Comparison of ENCODE assay signal across 10 cellular contexts in the genomic region with DNA sequence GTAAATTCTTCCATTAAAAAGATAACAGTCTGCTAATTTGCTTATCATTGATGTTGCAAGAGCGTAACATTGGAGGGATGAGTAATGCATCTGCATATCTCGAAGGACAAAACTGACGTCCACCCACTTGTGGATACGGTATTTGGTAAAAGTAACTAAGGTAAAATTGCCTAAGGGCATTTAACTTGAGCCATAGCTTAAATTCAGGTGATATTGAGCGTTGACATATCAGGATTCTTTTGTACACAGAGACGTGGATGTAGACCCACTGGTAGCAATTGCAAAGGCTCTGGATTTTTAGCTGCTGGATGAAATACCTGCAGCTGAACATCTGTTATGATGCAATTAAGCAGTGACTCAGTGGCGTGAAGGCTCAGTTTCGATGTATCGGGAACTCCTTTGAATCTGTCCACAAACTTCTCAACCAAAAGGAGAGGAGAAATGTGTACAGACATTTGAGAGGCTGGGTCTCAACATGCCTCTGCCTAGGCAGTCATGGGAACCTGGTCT.
DNase-seq lines count a peak whose midpoint lies in the region; ATAC-seq, FAIRE-seq and TF ChIP-seq lines count a peak whose summit lies in the region.
"Had no signal": no experiment of that assay in that cellular context is flagged by ENCODE, and none has a peak within 500 bp of the region (broad histone marks: within the 10 kb centered on the region; RNA-seq: fewer than 3 reads in every experiment).

No MANE protein-coding gene starts in this region.

- peak overlapping the region; percentile 94 for H3K27ac ChIP-seq in CD4-positive, alpha-beta memory T cell (ENCODE audit: low read depth, low read length)
- peak overlapping the region; percentile 100 for H3K27ac ChIP-seq in GM12878 (ENCODE audit: control insufficient read depth, insufficient read depth)

- TF ChIP-seq POLR2A in NB4 (IDR thresholded peaks at IDR 0.05; ENCODE audit: extremely low read depth, insufficient read length) (no peak), GM12878 (IDR thresholded peaks at IDR 0.05; ENCODE audit: low read depth, low read length) (no peak)

- 92% methylated on average over 9 of the region's 9 CpGs for WGBS in GM12878 (ENCODE audit: insufficient coverage, insufficient replicate concordance, low lambda C conversion rate, missing lambda C conversion rate)

- SMC1A ChIA-PET in GM12878 (lab: Charles Lee; ENCODE audit: uncharacterized antibody, unreplicated experiment), result interaction anchor here (0.7 to 15.8 kb wide), 21 partner anchors 9 to 129 kb away, joined by 3 to 569 read pairs (median 6); no protein-coding TSS in a partner anchor

- H3K4me3 ChIP-seq in CD4-positive, alpha-beta memory T cell (ENCODE audit: low read length in 2 of 2), result no peak overlapping the region
- no peak overlapping the region for H3K4me3 ChIP-seq in NB4 (ENCODE audit: low read depth, low read length)
- peak overlapping the region; percentile 4; the same call in 1 of the 2 replicates for H3K4me3 ChIP-seq in GM12878
- no peak overlapping the region for H3K4me3 ChIP-seq in foreskin fibroblast (ENCODE audit: low read depth in 1 of 2, low read length in 2 of 2)
- H3K4me3 ChIP-seq: tibial nerve had no signal

- H3K79me2 ChIP-seq in GM12878 (ENCODE audit: control insufficient read depth, insufficient read depth, low read length), result peaks cover 100% of the 10 kb centered on the region

- peaks cover 100% of the 10 kb centered on the region for H3K4me1 ChIP-seq in CD4-positive, alpha-beta memory T cell (ENCODE audit: insufficient read depth, low read length)
- peaks cover 85% of the 10 kb centered on the region for H3K4me1 ChIP-seq in GM12878 (ENCODE audit: control insufficient read depth, insufficient read depth, low read length)

- no peak for TF ChIP-seq RAD21 in GM12878 (IDR thresholded peaks at IDR 0.05; ENCODE audit: insufficient read depth, low read depth, low read length)

- no peak for ATAC-seq in GM12878
- no peak for ATAC-seq in natural killer cell
- ATAC-seq in HG02588 (IDR thresholded peaks at IDR 0.05; ENCODE audit: unreplicated experiment), result no peak
- ATAC-seq: right cardiac atrium had no signal

- no peaks in the 10 kb centered on the region for H3K27me3 Mint-ChIP-seq in CD4-positive, alpha-beta memory T cell
- no peaks in the 10 kb centered on the region for H3K27me3 Mint-ChIP-seq in natural killer cell (ENCODE audit: low read depth in 2 of 2)

- H2AFZ ChIP-seq in GM12878 (ENCODE audit: control insufficient read depth, low read depth, low read length), result no peak overlapping the region

- H3K4me2 ChIP-seq in GM12878 (ENCODE audit: control insufficient read depth, insufficient read depth), result peak overlapping the region; percentile 97

- no peaks in the 10 kb centered on the region for H3K9me3 Mint-ChIP-seq in CD4-positive, alpha-beta memory T cell
- no peaks in the 10 kb centered on the region for H3K9me3 Mint-ChIP-seq in natural killer cell

- H3K27ac Mint-ChIP-seq in CD4-positive, alpha-beta memory T cell, result peak overlapping the region; percentile 93 to 99 (median 99)
- H3K27ac Mint-ChIP-seq in natural killer cell, result peak overlapping the region; percentile 97 to 98

- peaks cover 80 to 100% (median 93%) of the 10 kb centered on the region in 4 donors for H3K4me1 Mint-ChIP-seq in CD4-positive, alpha-beta memory T cell
- peaks cover 81 to 98% of the 10 kb centered on the region in 2 donors for H3K4me1 Mint-ChIP-seq in natural killer cell

- POLR2A ChIA-PET in CD4-positive, alpha-beta memory T cell (lab: Charles Lee; ENCODE audit: partially characterized antibody), result interaction anchor here (1.1 to 17.5 kb wide), 9 partner anchors 10 to 129 kb away, joined by 3 to 665 read pairs (median 7); no protein-coding TSS in a partner anchor
- POLR2A ChIA-PET in GM12878 (lab: Charles Lee), result interaction anchor here (0.6 to 18.4 kb wide), 10 partner anchors 12 to 79 kb away, joined by 3 to 504 read pairs (median 4); no protein-coding TSS in a partner anchor

- no peak for TF ChIP-seq EP300 in GM12878 (IDR thresholded peaks at IDR 0.05; ENCODE audit: borderline replicate concordance in 1 of 2, control insufficient read depth in 1 of 2, low read depth in 2 of 2, low read length in 2 of 2)

- CTCF ChIA-PET in CD4-positive, alpha-beta memory T cell (lab: Charles Lee; ENCODE audit: partially characterized antibody), result interaction anchor here (0.6 to 14.6 kb wide), 7 partner anchors 11 to 49 kb away, joined by 3 to 199 read pairs (median 4); no protein-coding TSS in a partner anchor
- CTCF ChIA-PET in GM12878 (lab: Yijun Ruan, JAX), result interaction anchor here (1.1 to 8.4 kb wide), 8 partner anchors 15 to 468 kb away, joined by 3 to 79 read pairs (median 6); no protein-coding TSS in a partner anchor

- no TSS peak for BruUV-seq in GM12878 (replicated peaks; lab: Mats Ljungman, UMichigan)

- no peak for FAIRE-seq in GM12878 (lab: Jason Lieb, UNC)

- in situ Hi-C loops in GM12878 (cut with MboI), result no loop called here
- in situ Hi-C loops in GM13976 (cut with MboI; ENCODE audit: low sequenced_read_pairs, unreplicated experiment), result no loop called here

- H3K9me3 ChIP-seq in CD4-positive, alpha-beta memory T cell (ENCODE audit: control insufficient read depth in 1 of 2, low read length in 2 of 2), result no peaks in the 10 kb centered on the region
- H3K9me3 ChIP-seq in GM12878 (replicated peaks; ENCODE audit: control insufficient read depth, insufficient read depth, low read length), result no peaks in the 10 kb centered on the region
- H3K9me3 ChIP-seq: tibial nerve had no signal

- no peaks in the 10 kb centered on the region for H3K36me3 ChIP-seq in CD4-positive, alpha-beta memory T cell (ENCODE audit: insufficient read depth, low read length)
- H3K36me3 ChIP-seq in GM12878 (ENCODE audit: control insufficient read depth in 2 of 2, insufficient read depth in 2 of 2, low read length in 1 of 2), result peaks cover 0 to 3% of the 10 kb centered on the region in 2 experiments; a peak in 1 of 4 replicates
- H3K36me3 ChIP-seq: tibial nerve had no signal

- TF ChIP-seq CTCF in NB4 (IDR thresholded peaks at IDR 0.05; ENCODE audit: low read depth, low read length) (no peak), GM12878 (IDR thresholded peaks at IDR 0.05 in 2 of 3, conservative IDR thresholded peaks at IDR 0.05 in 1 of 3; ENCODE audit: control insufficient read depth in 2 of 3, extremely low read depth in 1 of 3, insufficient read depth in 1 of 3, low read depth in 3 of 3, low read length in 3 of 3) (no peak), natural killer cell (IDR thresholded peaks at IDR 0.05) (no peak), foreskin fibroblast (IDR thresholded peaks at IDR 0.05; ENCODE audit: low read depth, low read length) (no peak), GM13976 (IDR thresholded peaks at IDR 0.05; ENCODE audit: borderline replicate concordance, control extremely low read depth, extremely low read depth, insufficient read depth, missing control alignments) (no peak)

- no peaks in the 10 kb centered on the region for H4K20me1 ChIP-seq in GM12878 (ENCODE audit: control insufficient read depth, insufficient read depth)

- RAD21 ChIA-PET in GM12878 (lab: Charles Lee; ENCODE audit: unreplicated experiment), result interaction anchor here (1.0 to 10.5 kb wide), 8 partner anchors 9 to 129 kb away, joined by 3 to 195 read pairs (median 4); no protein-coding TSS in a partner anchor

- intact Hi-C loops in CD4-positive, alpha-beta memory T cell (cut with micrococcal nuclease), result loop anchor here (2.0 kb wide), 5 partner anchors 21 to 1041 kb away; a partner anchor contains a TSS
- intact Hi-C loops in GM12878 (cut with micrococcal nuclease; ENCODE audit: unreplicated experiment) (loop anchor here (10.0 kb wide), 2 partner anchors 469 to 1039 kb away; a partner anchor contains a TSS), natural killer cell (cut with micrococcal nuclease) (no loop called here)

- H3K9ac ChIP-seq in GM12878 (ENCODE audit: control insufficient read depth, insufficient read depth, low read length), result peak overlapping the region; percentile 35; the same call in 1 of the 2 replicates

- DNase-seq in CD4-positive, alpha-beta memory T cell, result no peak
- DNase-seq in NB4 (ENCODE audit: low read depth), result peak; percentile 65
- DNase-seq in GM12878 (ENCODE audit: low read depth, low spot score), result no peak
- no peak for DNase-seq in natural killer cell
- DNase-seq in NCI-H1092 (lab: John Stamatoyannopoulos, UW), result no peak
- no peak for DNase-seq in foreskin fibroblast
- no peak for DNase-seq in GM13976 (ENCODE audit: low spot score)
- DNase-seq: right cardiac atrium had no signal

- peaks cover 3 to 18% of the 10 kb centered on the region in 2 donors for H3K36me3 Mint-ChIP-seq in CD4-positive, alpha-beta memory T cell
- no peaks in the 10 kb centered on the region for H3K36me3 Mint-ChIP-seq in natural killer cell

- H3K4me3 Mint-ChIP-seq in CD4-positive, alpha-beta memory T cell, result peak overlapping the region; percentile 24 to 95 (median 85)
- peak overlapping the region; percentile 37 for H3K4me3 Mint-ChIP-seq in natural killer cell

- H3K27me3 ChIP-seq in CD4-positive, alpha-beta memory T cell (ENCODE audit: insufficient read depth, low read length), result no peaks in the 10 kb centered on the region
- H3K27me3 ChIP-seq in GM12878 (replicated peaks in 1 of 2; ENCODE audit: control insufficient read depth in 2 of 2, insufficient read depth in 2 of 2, low read length in 1 of 2), result no peaks in the 10 kb centered on the region
- H3K27me3 ChIP-seq: tibial nerve had no signal

TF ChIP-seq in GM12878, 131 proteins besides CTCF, POLR2A, EP300 and RAD21 (continues in another document):
- TF ChIP-seq, protein P1, sequence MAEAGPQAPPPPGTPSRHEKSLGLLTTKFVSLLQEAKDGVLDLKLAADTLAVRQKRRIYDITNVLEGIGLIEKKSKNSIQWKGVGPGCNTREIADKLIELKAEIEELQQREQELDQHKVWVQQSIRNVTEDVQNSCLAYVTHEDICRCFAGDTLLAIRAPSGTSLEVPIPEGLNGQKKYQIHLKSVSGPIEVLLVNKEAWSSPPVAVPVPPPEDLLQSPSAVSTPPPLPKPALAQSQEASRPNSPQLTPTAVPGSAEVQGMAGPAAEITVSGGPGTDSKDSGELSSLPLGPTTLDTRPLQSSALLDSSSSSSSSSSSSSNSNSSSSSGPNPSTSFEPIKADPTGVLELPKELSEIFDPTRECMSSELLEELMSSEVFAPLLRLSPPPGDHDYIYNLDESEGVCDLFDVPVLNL (IDR thresholded peaks at IDR 0.05; ENCODE audit: low read depth, low read length), result no peak
- TF ChIP-seq BACH1 (IDR thresholded peaks at IDR 0.05; ENCODE audit: borderline replicate concordance), result 0 out of 2 replicates have a peak, but pooled peaks have one; percentile 11
